Comparison of ENCODE assay signal across 1 cellular context in the genomic region with DNA sequence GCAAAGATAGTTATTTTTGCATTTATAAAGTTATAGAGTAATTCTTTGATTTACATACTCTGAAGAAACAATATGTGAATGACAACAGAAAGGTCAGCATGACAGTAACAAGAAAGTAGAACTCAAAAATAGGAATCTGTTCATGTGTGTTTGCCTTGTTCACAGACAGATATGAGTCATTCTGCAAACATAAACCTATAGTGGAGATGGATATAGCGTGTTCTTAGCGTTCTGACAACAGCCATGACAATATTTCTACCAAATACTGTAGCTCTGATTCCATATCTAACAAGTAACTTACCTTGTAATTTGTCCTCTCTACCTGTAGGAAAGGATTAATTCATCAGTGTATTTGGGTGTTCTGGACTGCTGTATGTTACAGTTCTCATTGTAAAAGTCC.
TF ChIP-seq lines count a peak whose summit lies in the region.

No MANE protein-coding gene starts in this region.

TF ChIP-seq in GM12878, 131 proteins besides CTCF, POLR2A, EP300 and RAD21 (continued from another document):
- TF ChIP-seq KDM1A (IDR thresholded peaks at IDR 0.05; ENCODE audit: borderline replicate concordance), result no peak
- no peak for TF ChIP-seq MYC (IDR thresholded peaks at IDR 0.05; ENCODE audit: insufficient read depth, insufficient read length, insufficient replicate concordance, low read length, severe bottlenecking)
- no peak for TF ChIP-seq MYB (IDR thresholded peaks at IDR 0.05; ENCODE audit: borderline replicate concordance, low read depth, low read length)
- TF ChIP-seq CBX5 (IDR thresholded peaks at IDR 0.05; ENCODE audit: low read depth), result no peak
- TF ChIP-seq SMAD1 (IDR thresholded peaks at IDR 0.05; ENCODE audit: low read depth, partially characterized antibody), result no peak
- no peak for TF ChIP-seq ZNF207 (IDR thresholded peaks at IDR 0.05; ENCODE audit: borderline replicate concordance)
- TF ChIP-seq, protein P1, sequence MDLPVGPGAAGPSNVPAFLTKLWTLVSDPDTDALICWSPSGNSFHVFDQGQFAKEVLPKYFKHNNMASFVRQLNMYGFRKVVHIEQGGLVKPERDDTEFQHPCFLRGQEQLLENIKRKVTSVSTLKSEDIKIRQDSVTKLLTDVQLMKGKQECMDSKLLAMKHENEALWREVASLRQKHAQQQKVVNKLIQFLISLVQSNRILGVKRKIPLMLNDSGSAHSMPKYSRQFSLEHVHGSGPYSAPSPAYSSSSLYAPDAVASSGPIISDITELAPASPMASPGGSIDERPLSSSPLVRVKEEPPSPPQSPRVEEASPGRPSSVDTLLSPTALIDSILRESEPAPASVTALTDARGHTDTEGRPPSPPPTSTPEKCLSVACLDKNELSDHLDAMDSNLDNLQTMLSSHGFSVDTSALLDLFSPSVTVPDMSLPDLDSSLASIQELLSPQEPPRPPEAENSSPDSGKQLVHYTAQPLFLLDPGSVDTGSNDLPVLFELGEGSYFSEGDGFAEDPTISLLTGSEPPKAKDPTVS (IDR thresholded peaks at IDR 0.05; ENCODE audit: low read depth, low read length), result no peak
- TF ChIP-seq KLF5 (IDR thresholded peaks at IDR 0.05; ENCODE audit: partially characterized antibody), result no peak
- TF ChIP-seq NFIC (IDR thresholded peaks at IDR 0.05; ENCODE audit: low read depth, low read length), result no peak
- peak; percentile 12; the same call in 1 of the 2 replicates for TF ChIP-seq RUNX3 (IDR thresholded peaks at IDR 0.05; ENCODE audit: low read length)
- TF ChIP-seq MEF2A (IDR thresholded peaks at IDR 0.05; ENCODE audit: insufficient read depth, low read depth, low read length), result 0 out of 2 replicates have a peak, but pooled peaks have one; percentile 11
- no peak for TF ChIP-seq ZNF384 (IDR thresholded peaks at IDR 0.05; ENCODE audit: borderline replicate concordance, low read depth, low read length)
- no peak for TF ChIP-seq HCFC1 (IDR thresholded peaks at IDR 0.05; ENCODE audit: low read length)
- no peak for TF ChIP-seq TARDBP (IDR thresholded peaks at IDR 0.05; ENCODE audit: borderline replicate concordance)
- no peak for TF ChIP-seq STAT3 (IDR thresholded peaks at IDR 0.05; ENCODE audit: low read depth, low read length)
- no peak for TF ChIP-seq ZBED1 (IDR thresholded peaks at IDR 0.05; ENCODE audit: borderline replicate concordance)
